ENCODE assay signal across 13 cellular contexts in the genomic region with DNA sequence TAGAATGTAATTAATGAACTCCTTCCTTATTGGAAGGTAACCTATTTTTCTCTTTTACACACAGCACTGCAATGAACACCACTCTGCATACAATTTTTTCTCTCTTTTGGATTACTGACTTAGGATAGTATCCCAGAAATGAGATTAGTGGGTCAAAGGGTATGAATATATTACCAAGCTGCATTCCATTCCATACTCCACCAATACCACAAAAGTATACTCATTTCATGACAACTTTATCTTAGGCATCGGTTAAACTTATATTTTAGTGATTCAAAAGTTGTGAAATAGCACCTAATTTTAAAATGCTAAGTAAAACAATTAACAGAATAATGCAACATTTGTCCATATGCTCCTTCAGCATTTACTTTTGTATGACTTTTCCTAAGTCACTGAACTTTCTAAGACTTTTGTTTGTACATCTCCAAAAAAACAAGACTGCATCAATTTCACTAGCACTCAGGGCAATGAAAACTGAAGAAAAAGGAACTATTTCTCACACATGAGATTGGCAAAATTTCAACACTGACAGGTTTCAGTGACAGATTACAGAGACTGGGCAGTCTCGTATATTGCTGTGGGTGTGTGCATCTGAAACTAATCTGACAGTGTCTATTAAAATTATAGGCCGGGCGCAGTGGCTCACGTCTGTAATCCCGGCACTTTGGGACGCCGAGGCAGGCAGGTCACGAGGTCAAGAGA. TPM values are rescaled to one million over a fixed set of nuclear protein-coding genes. Genes with fewer than 3 reads are reported as not detected.
DNase-seq lines count a peak whose midpoint lies in the region; ATAC-seq and TF ChIP-seq lines count a peak whose summit lies in the region.
"Had no signal": no experiment of that assay in that cellular context is flagged by ENCODE, and none has a peak within 500 bp of the region (broad histone marks: within the 10 kb centered on the region; RNA-seq: fewer than 3 reads in every experiment).

No MANE protein-coding gene starts in this region.

- peak overlapping the region; percentile 70 for H3K27ac ChIP-seq in SK-N-MC
- H3K27ac ChIP-seq in smooth muscle cell (ENCODE audit: low read depth): peak overlapping the region; percentile 68
- H3K27ac ChIP-seq in WERI-Rb-1: no peak overlapping the region
- H3K27ac ChIP-seq: vagina had no signal

- H3K9ac ChIP-seq in SK-N-MC (ENCODE audit: insufficient read length): no peak overlapping the region
- H3K9ac ChIP-seq in smooth muscle cell (ENCODE audit: low read depth): no peak overlapping the region

- peaks cover 7% of the 10 kb centered on the region for H3K4me1 ChIP-seq in smooth muscle cell (ENCODE audit: low read depth)

- H4K20me1 ChIP-seq in smooth muscle cell (ENCODE audit: low read depth): peaks cover 66% of the 10 kb centered on the region

- WGBS in smooth muscle cell (ENCODE audit: low lambda C conversion rate): 57% methylated on average over 9 of the region's 9 CpGs

- TF ChIP-seq CTCF in smooth muscle cell (IDR thresholded peaks at IDR 0.05; ENCODE audit: borderline replicate concordance, insufficient read depth, poor library complexity, severe bottlenecking) (no peak), WERI-Rb-1 (IDR thresholded peaks at IDR 0.05; ENCODE audit: low read depth, low read length) (no peak)

- DNase-seq in HT1080 (ENCODE audit: low read depth): peak; percentile 17
- DNase-seq in SK-N-MC (ENCODE audit: low read depth, low spot score): no peak
- DNase-seq in fibroblast of gingiva (ENCODE audit: low read depth): peak; percentile 57
- DNase-seq in smooth muscle cell (lab: John Stamatoyannopoulos, UW; ENCODE audit: unreplicated experiment): no peak
- DNase-seq in WERI-Rb-1: no peak
- DNase-seq: activated CD4-positive, alpha-beta T cell treated with anti-CD3 and anti-CD28 coated beads, Interleukin-2, amount 50 U/mL, for 4 hours; activated naive CD8-positive, alpha-beta T cell treated with anti-CD3 and anti-CD28 coated beads, Interleukin-2, amount 10 ng/mL, durations not matched to agents 7 days and 5 days; H9; NCI-H2081 treated with DMSO at 0.1 percent for 48 hours had no signal

- H3K9me3 ChIP-seq in SK-N-MC (ENCODE audit: low read depth, low read length) (no peaks in the 10 kb centered on the region), smooth muscle cell (replicated peaks; ENCODE audit: low read depth) (no peaks in the 10 kb centered on the region), WERI-Rb-1 (ENCODE audit: severe bottlenecking) (no peaks in the 10 kb centered on the region)
- H3K9me3 ChIP-seq: vagina had no signal

- no peak overlapping the region for H2AFZ ChIP-seq in smooth muscle cell (ENCODE audit: low read depth)

- no peaks in the 10 kb centered on the region for H3K27me3 ChIP-seq in smooth muscle cell (ENCODE audit: low read depth)
- H3K27me3 ChIP-seq in WERI-Rb-1 (ENCODE audit: insufficient read depth, low read depth, severe bottlenecking): no peaks in the 10 kb centered on the region
- H3K27me3 ChIP-seq: vagina had no signal

- H3K79me2 ChIP-seq in smooth muscle cell (ENCODE audit: low read depth): peaks cover 26% of the 10 kb centered on the region

- H3K4me3 ChIP-seq in SK-N-MC (peak overlapping the region; percentile 3), smooth muscle cell (no peak overlapping the region), WERI-Rb-1 (ENCODE audit: low read depth, low read length) (no peak overlapping the region)
- H3K4me3 ChIP-seq: vagina had no signal

- H3K36me3 ChIP-seq in SK-N-MC (ENCODE audit: insufficient read depth, low read length) (peaks cover 31% of the 10 kb centered on the region), smooth muscle cell (ENCODE audit: low read depth) (no peaks in the 10 kb centered on the region), WERI-Rb-1 (peaks cover 58% of the 10 kb centered on the region)

- H3F3A ChIP-seq in smooth muscle cell (ENCODE audit: low read depth): no peaks in the 10 kb centered on the region

- H3K4me2 ChIP-seq in smooth muscle cell: peak overlapping the region; percentile 63

- no peak for ATAC-seq in HG03159 (IDR thresholded peaks at IDR 0.05; ENCODE audit: unreplicated experiment)
- ATAC-seq in HG03175 (IDR thresholded peaks at IDR 0.05; ENCODE audit: unreplicated experiment): no peak
- ATAC-seq: esophagus mucosa had no signal

RNA-seq across cellular contexts. Expression of a gene that starts 32.1 kb away (rescaled TPM):
- total RNA-seq in HT1080 (2014; rRNA removed; shearing (Covaris generic)): 15.1 and 16.5 TPM in 2 replicates
- polyA plus RNA-seq in HT1080 (2015; cell fraction: cytosol; rRNA removed): 8.1 and 10.9 TPM in 2 replicates
- 13.3 and 14.3 TPM in 2 replicates for polyA plus RNA-seq in HT1080 (2015; cell fraction: nucleus; rRNA removed)
- 34.4 and 67.4 TPM in 2 replicates for total RNA-seq in smooth muscle cell
- 18.8 and 25.6 TPM in 2 replicates for polyA plus RNA-seq in smooth muscle cell

Comparison
In these comparisons a context has a peak if more than half of its experiments do, and no peak if none do; other contexts are left out.
1. DNase-seq: peak in HT1080 (single experiment) and fibroblast of gingiva (single experiment); none in SK-N-MC (single experiment), smooth muscle cell (single experiment) and WERI-Rb-1 (single experiment).